Comparison of ENCODE assay signal across 19 cellular contexts in the genomic region with DNA sequence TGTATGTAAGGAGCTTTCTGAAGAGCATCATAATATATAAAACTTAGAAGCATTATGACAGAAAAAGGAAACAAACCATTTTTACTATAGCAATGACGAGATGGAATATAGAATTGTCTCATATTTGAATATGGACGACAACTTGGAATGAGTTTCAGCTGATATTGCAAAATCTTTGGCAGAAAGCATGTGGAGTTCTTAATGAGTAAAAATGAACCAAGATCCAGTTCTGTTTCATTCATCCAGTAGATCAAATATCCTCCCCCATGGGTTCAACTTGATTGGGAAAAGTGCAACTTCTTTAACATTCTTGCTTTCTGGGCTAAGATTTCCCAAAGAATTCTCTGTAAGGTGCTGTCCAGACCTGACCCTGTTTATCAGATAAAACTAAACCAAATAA.
DNase-seq lines count a peak whose midpoint lies in the region; ATAC-seq and TF ChIP-seq lines count a peak whose summit lies in the region.
"Had no signal": no experiment of that assay in that cellular context is flagged by ENCODE, and none has a peak within 500 bp of the region (broad histone marks: within the 10 kb centered on the region; RNA-seq: fewer than 3 reads in every experiment).

No MANE protein-coding gene starts in this region.

- H3K4me1 ChIP-seq in skeletal muscle satellite cell (ENCODE audit: control insufficient read depth, insufficient read depth, low read length): peaks cover 45% of the 10 kb centered on the region
- H3K4me1 ChIP-seq in CD4-positive, alpha-beta memory T cell (ENCODE audit: insufficient read depth, low read length): no peaks in the 10 kb centered on the region
- H3K4me1 ChIP-seq: lower lobe of right lung had no signal

- TF ChIP-seq CTCF in HFFc6 (IDR thresholded peaks at IDR 0.05) (no peak), brain microvascular endothelial cell (IDR thresholded peaks at IDR 0.05; ENCODE audit: low read depth, low read length, missing control alignments) (no peak), fibroblast of pulmonary artery (IDR thresholded peaks at IDR 0.05; ENCODE audit: low read length, missing control alignments) (no peak)

- H3K27ac Mint-ChIP-seq in HFFc6: peak overlapping the region; percentile 14; the same call in 1 of the 2 replicates
- H3K27ac Mint-ChIP-seq in CD4-positive, alpha-beta memory T cell: no peak overlapping the region
- H3K27ac Mint-ChIP-seq in activated CD4-positive, alpha-beta T cell treated with anti-CD3 and anti-CD28 coated beads for 36 hours: no peak overlapping the region
- H3K27ac Mint-ChIP-seq: activated naive CD8-positive, alpha-beta T cell treated with anti-CD3 and anti-CD28 coated beads, Interleukin-2, amount 10 ng/mL, durations not matched to agents 7 days and 5 days; activated T-helper 2 cell treated with anti-CD3 and anti-CD28 coated beads, Interferon-gamma antibody, Interleukin-2, Interleukin-4, amounts not matched to agents 10 μg/mL and 5 μg/mL and 100 μg/mL, durations not matched to agents 14 hours and 24 hours and 36 hours; CD14-positive monocyte; stimulated activated naive CD8-positive, alpha-beta T cell treated with anti-CD3 and anti-CD28 coated beads, Interleukin-15, amount 100 ng/mL, for 72 hours; WTC11 had no signal

- POLR2A ChIA-PET in CD4-positive, alpha-beta memory T cell (lab: Charles Lee; ENCODE audit: partially characterized antibody): no interaction called here
- POLR2A ChIA-PET in activated CD4-positive, alpha-beta T cell treated with anti-CD3 and anti-CD28 coated beads for 36 hours (lab: Charles Lee): no interaction called here

- H3K36me3 Mint-ChIP-seq in HFFc6 (ENCODE audit: low read depth): no peaks in the 10 kb centered on the region
- H3K36me3 Mint-ChIP-seq in CD4-positive, alpha-beta memory T cell: no peaks in the 10 kb centered on the region
- no peaks in the 10 kb centered on the region for H3K36me3 Mint-ChIP-seq in activated CD4-positive, alpha-beta T cell treated with anti-CD3 and anti-CD28 coated beads for 36 hours (ENCODE audit: low read depth)
- H3K36me3 Mint-ChIP-seq: activated naive CD8-positive, alpha-beta T cell treated with anti-CD3 and anti-CD28 coated beads, Interleukin-2, amount 10 ng/mL, durations not matched to agents 7 days and 5 days; CD14-positive monocyte had no signal

- H3K4me3 Mint-ChIP-seq in HFFc6: no peak overlapping the region; the same call in 1 of the 2 replicates
- no peak overlapping the region for H3K4me3 Mint-ChIP-seq in CD4-positive, alpha-beta memory T cell
- no peak overlapping the region for H3K4me3 Mint-ChIP-seq in activated CD4-positive, alpha-beta T cell treated with anti-CD3 and anti-CD28 coated beads for 36 hours
- H3K4me3 Mint-ChIP-seq: activated naive CD8-positive, alpha-beta T cell treated with anti-CD3 and anti-CD28 coated beads, Interleukin-2, amount 10 ng/mL, durations not matched to agents 7 days and 5 days; CD14-positive monocyte; stimulated activated naive CD8-positive, alpha-beta T cell treated with anti-CD3 and anti-CD28 coated beads, Interleukin-15, amount 100 ng/mL, for 72 hours; WTC11 had no signal

- H3K27ac ChIP-seq in brain microvascular endothelial cell: peak overlapping the region; percentile 86
- H3K27ac ChIP-seq in CD4-positive, alpha-beta memory T cell (ENCODE audit: low read depth, low read length): no peak overlapping the region
- H3K27ac ChIP-seq: lower lobe of right lung had no signal

- H3K4me1 Mint-ChIP-seq in HFFc6 (ENCODE audit: low read depth): peaks cover 43% of the 10 kb centered on the region
- no peaks in the 10 kb centered on the region for H3K4me1 Mint-ChIP-seq in CD4-positive, alpha-beta memory T cell
- H3K4me1 Mint-ChIP-seq in activated CD4-positive, alpha-beta T cell treated with anti-CD3 and anti-CD28 coated beads for 36 hours: no peaks in the 10 kb centered on the region
- H3K4me1 Mint-ChIP-seq: activated naive CD8-positive, alpha-beta T cell treated with anti-CD3 and anti-CD28 coated beads, Interleukin-2, amount 10 ng/mL, durations not matched to agents 7 days and 5 days; CD14-positive monocyte; stimulated activated naive CD8-positive, alpha-beta T cell treated with anti-CD3 and anti-CD28 coated beads, Interleukin-15, amount 100 ng/mL, for 72 hours had no signal

- H3K27me3 ChIP-seq in brain microvascular endothelial cell (replicated peaks) (no peaks in the 10 kb centered on the region), skeletal muscle satellite cell (ENCODE audit: control insufficient read depth, insufficient read depth, low read length) (no peaks in the 10 kb centered on the region)
- no peaks in the 10 kb centered on the region for H3K27me3 ChIP-seq in CD4-positive, alpha-beta memory T cell (ENCODE audit: insufficient read depth, low read length)

- intact Hi-C loops in CD4-positive, alpha-beta memory T cell (cut with micrococcal nuclease): no loop called here
- intact Hi-C loops in activated CD4-positive, alpha-beta T cell treated with anti-CD3 and anti-CD28 coated beads for 36 hours (cut with DNase I, micrococcal nuclease): no loop called here

- H3K4me2 ChIP-seq in skeletal muscle satellite cell (ENCODE audit: low read length): peak overlapping the region; percentile 33

- H3K9me3 ChIP-seq in skeletal muscle satellite cell (replicated peaks; ENCODE audit: low read length): no peaks in the 10 kb centered on the region
- H3K9me3 ChIP-seq in CD4-positive, alpha-beta memory T cell (ENCODE audit: control insufficient read depth in 1 of 2, low read length in 2 of 2): no peaks in the 10 kb centered on the region
- H3K9me3 ChIP-seq: lower lobe of right lung had no signal

- no peaks in the 10 kb centered on the region for H3K9me3 Mint-ChIP-seq in HFFc6
- peaks cover 0 to 2% (median 0%) of the 10 kb centered on the region in 8 donors for H3K9me3 Mint-ChIP-seq in CD4-positive, alpha-beta memory T cell
- no peaks in the 10 kb centered on the region for H3K9me3 Mint-ChIP-seq in activated CD4-positive, alpha-beta T cell treated with anti-CD3 and anti-CD28 coated beads for 36 hours (ENCODE audit: low read depth)
- H3K9me3 Mint-ChIP-seq: activated naive CD8-positive, alpha-beta T cell treated with anti-CD3 and anti-CD28 coated beads, Interleukin-2, amount 10 ng/mL, durations not matched to agents 7 days and 5 days; activated T-helper 2 cell treated with anti-CD3 and anti-CD28 coated beads, Interferon-gamma antibody, Interleukin-2, Interleukin-4, amounts not matched to agents 10 μg/mL and 5 μg/mL and 100 μg/mL, durations not matched to agents 14 hours and 24 hours and 36 hours; CD14-positive monocyte; stimulated activated naive CD8-positive, alpha-beta T cell treated with anti-CD3 and anti-CD28 coated beads, Interleukin-15, amount 100 ng/mL, for 72 hours had no signal

- H3K36me3 ChIP-seq in brain microvascular endothelial cell (replicated peaks): no peaks in the 10 kb centered on the region
- H3K36me3 ChIP-seq in skeletal muscle satellite cell (ENCODE audit: insufficient read depth, low read length): no peaks in the 10 kb centered on the region
- H3K36me3 ChIP-seq in CD4-positive, alpha-beta memory T cell (ENCODE audit: insufficient read depth, low read length): no peaks in the 10 kb centered on the region
- H3K36me3 ChIP-seq: lower lobe of right lung had no signal

- no peak for ATAC-seq in activated CD4-positive, alpha-beta T cell treated with anti-CD3 and anti-CD28 coated beads for 36 hours
- ATAC-seq: lower lobe of right lung; stimulated activated naive CD8-positive, alpha-beta T cell treated with anti-CD3 and anti-CD28 coated beads, Interleukin-15, amount 100 ng/mL, for 72 hours; WTC11 had no signal

- no peak for DNase-seq in HFFc6
- DNase-seq in brain microvascular endothelial cell: no peak
- peak; percentile 45 for DNase-seq in fibroblast of pulmonary artery (ENCODE audit: low read depth)
- DNase-seq in activated gamma-delta T cell (lab: John Stamatoyannopoulos, UW): no peak
- DNase-seq in A172 (ENCODE audit: low spot score): no peak
- no peak for DNase-seq in CD4-positive, alpha-beta memory T cell
- no peak for DNase-seq in activated CD4-positive, alpha-beta T cell treated with anti-CD3 and anti-CD28 coated beads for 36 hours
- DNase-seq: activated CD4-positive, alpha-beta T cell treated with anti-CD3 and anti-CD28 coated beads, Interleukin-2, amount 50 U/mL, for 48 hours; activated CD8-positive, alpha-beta memory T cell treated with anti-CD3 and anti-CD28 coated beads, Interleukin-2, amount 50 U/mL, for 48 hours; activated naive CD8-positive, alpha-beta T cell treated with anti-CD3 and anti-CD28 coated beads, Interleukin-2, amount 10 ng/mL, durations not matched to agents 7 days and 5 days; GOT3; lower lobe of right lung; NCI-H1436 treated with DMSO at 0.1 percent for 48 hours; NCI-H510A; stimulated activated naive CD8-positive, alpha-beta T cell treated with anti-CD3 and anti-CD28 coated beads, Interleukin-15, amount 100 ng/mL, for 72 hours had no signal

- CTCF ChIA-PET in CD4-positive, alpha-beta memory T cell (lab: Charles Lee; ENCODE audit: partially characterized antibody): no interaction called here
- CTCF ChIA-PET in activated CD4-positive, alpha-beta T cell treated with anti-CD3 and anti-CD28 coated beads for 36 hours (lab: Charles Lee): no interaction called here

- H3K27me3 Mint-ChIP-seq in HFFc6 (ENCODE audit: insufficient read depth): no peaks in the 10 kb centered on the region
- H3K27me3 Mint-ChIP-seq in CD4-positive, alpha-beta memory T cell: no peaks in the 10 kb centered on the region
- no peaks in the 10 kb centered on the region for H3K27me3 Mint-ChIP-seq in activated CD4-positive, alpha-beta T cell treated with anti-CD3 and anti-CD28 coated beads for 36 hours
- H3K27me3 Mint-ChIP-seq: activated naive CD8-positive, alpha-beta T cell treated with anti-CD3 and anti-CD28 coated beads, Interleukin-2, amount 10 ng/mL, durations not matched to agents 7 days and 5 days; stimulated activated naive CD8-positive, alpha-beta T cell treated with anti-CD3 and anti-CD28 coated beads, Interleukin-15, amount 100 ng/mL, for 72 hours had no signal

- H3K4me3 ChIP-seq in brain microvascular endothelial cell (ENCODE audit: low read depth, low read length) (no peak overlapping the region), fibroblast of pulmonary artery (replicated peaks; ENCODE audit: low read depth, low read length) (no peak overlapping the region), skeletal muscle satellite cell (ENCODE audit: low read length) (peak overlapping the region; percentile 0)
- no peak overlapping the region for H3K4me3 ChIP-seq in CD4-positive, alpha-beta memory T cell (ENCODE audit: low read length in 2 of 2)
- H3K4me3 ChIP-seq: lower lobe of right lung had no signal

- peak overlapping the region; percentile 72 for H3K9ac ChIP-seq in skeletal muscle satellite cell (ENCODE audit: low read depth, low read length)

- in situ Hi-C loops in brain microvascular endothelial cell (cut with HindIII; ENCODE audit: low pct_ligation_motif_present, low sequenced_read_pairs): no loop called here
